In genomic region chr5:57174128-57174849, GRCh38 we compare ENCODE assay signal across 8 cellular contexts. TPM values are rescaled to one million over a fixed set of nuclear protein-coding genes. Genes with fewer than 3 reads are reported as not detected.
A peak's percentile ranks its signal among the peaks of the same experiment; 100 is the strongest.
DNase-seq lines count a peak whose midpoint lies in the region; ATAC-seq lines count a peak whose summit lies in the region.

No MANE protein-coding gene starts in this region.

- H3K4me3 Mint-ChIP-seq in stimulated activated memory B cell treated with anti-CD40 and anti-IgM and Interleukin-4, amounts not matched to agents 10 μg/mL and 1 μg/mL and 100 μg/mL, for 72 hours: peak overlapping the region; percentile 95

- H3K27me3 Mint-ChIP-seq in stimulated activated memory B cell treated with anti-CD40 and anti-IgM and Interleukin-4, amounts not matched to agents 10 μg/mL and 1 μg/mL and 100 μg/mL, for 72 hours: no peaks in the 10 kb centered on the region

- in situ Hi-C loops in SK-MEL-5 (cut with HindIII; ENCODE audit: low pct_unique_long_range_greater_than_20kb, low sequenced_read_pairs): no loop called here

- peaks cover 29% of the 10 kb centered on the region for H3K36me3 Mint-ChIP-seq in stimulated activated memory B cell treated with anti-CD40 and anti-IgM and Interleukin-4, amounts not matched to agents 10 μg/mL and 1 μg/mL and 100 μg/mL, for 72 hours

- ATAC-seq in HG02852 (IDR thresholded peaks at IDR 0.05; ENCODE audit: unreplicated experiment) (peak; percentile 2), GM21423 (IDR thresholded peaks at IDR 0.05; ENCODE audit: unreplicated experiment) (no peak)
- ATAC-seq in stimulated activated memory B cell treated with anti-CD40 and anti-IgM and Interleukin-4, amounts not matched to agents 10 μg/mL and 1 μg/mL and 100 μg/mL, for 72 hours: peak; percentile 2

- H3K9me3 Mint-ChIP-seq in stimulated activated memory B cell treated with anti-CD40 and anti-IgM and Interleukin-4, amounts not matched to agents 10 μg/mL and 1 μg/mL and 100 μg/mL, for 72 hours: no peaks in the 10 kb centered on the region

- H3K4me1 Mint-ChIP-seq in stimulated activated memory B cell treated with anti-CD40 and anti-IgM and Interleukin-4, amounts not matched to agents 10 μg/mL and 1 μg/mL and 100 μg/mL, for 72 hours: peaks cover 46% of the 10 kb centered on the region

- DNase-seq in NCI-H82 (lab: John Stamatoyannopoulos, UW) (peak; percentile 72), NCI-H82 treated with DMSO at 0.1 percent for 48 hours (lab: John Stamatoyannopoulos, UW; ENCODE audit: unreplicated experiment) (no peak), SK-MEL-5 (ENCODE audit: low read depth, low spot score) (peak; percentile 30), left kidney (ENCODE audit: low read depth, low spot score) (peak; percentile 73)
- peak; percentile 29 for DNase-seq in central memory CD4-positive, alpha-beta T cell

- peak overlapping the region; percentile 93 for H3K27ac Mint-ChIP-seq in stimulated activated memory B cell treated with anti-CD40 and anti-IgM and Interleukin-4, amounts not matched to agents 10 μg/mL and 1 μg/mL and 100 μg/mL, for 72 hours

RNA-seq across cellular contexts. Expression of gene GPBP1, which starts 0.4 kb away (rescaled TPM):
- 65.2 and 69.9 TPM in 2 replicates for total RNA-seq in SK-MEL-5 (2014; rRNA removed; shearing (Covaris generic))
- polyA plus RNA-seq in SK-MEL-5 (2015; cell fraction: cytosol; rRNA removed): 30.9 and 37.9 TPM in 2 replicates
- polyA plus RNA-seq in SK-MEL-5 (2015; cell fraction: nucleus; rRNA removed): 58.8 and 89.1 TPM in 2 replicates
